In genomic region chr1:39500862-39501389, GRCh38 we compare ENCODE assay signal across 17 cellular contexts. TPM values are rescaled to one million over a fixed set of nuclear protein-coding genes. Genes with fewer than 3 reads are reported as not detected.
DNase-seq lines count a peak whose midpoint lies in the region; ATAC-seq, FAIRE-seq and TF ChIP-seq lines count a peak whose summit lies in the region.
"Had no signal": no experiment of that assay in that cellular context is flagged by ENCODE, and none has a peak within 500 bp of the region (broad histone marks: within the 10 kb centered on the region; RNA-seq: fewer than 3 reads in every experiment).

No MANE protein-coding gene starts in this region.

- H3K36me3 ChIP-seq in bronchial epithelial cell (ENCODE audit: control insufficient read depth, insufficient read depth, low read length) (no peaks in the 10 kb centered on the region), aorta (ENCODE audit: control insufficient read depth in 1 of 2, insufficient read depth in 2 of 2, low read length in 1 of 2) (no peaks in the 10 kb centered on the region)
- H3K36me3 ChIP-seq: BLaER1, SJSA1 had no signal

- H3K4me3 ChIP-seq in bronchial epithelial cell (ENCODE audit: low read depth, low read length) (no peak overlapping the region), aorta (ENCODE audit: low read length in 2 of 2) (no peak overlapping the region)
- H3K4me3 ChIP-seq: BLaER1, SJSA1 had no signal

- FAIRE-seq in bronchial epithelial cell (lab: Jason Lieb, UNC), result no peak
- FAIRE-seq: GM19239, H54 had no signal

- intact Hi-C loops in aorta (cut with DNase I), result no loop called here

- peak; percentile 44 for DNase-seq in NCI-H82 (lab: John Stamatoyannopoulos, UW)
- no peak for DNase-seq in NCI-H82 treated with DMSO at 0.1 percent for 48 hours (lab: John Stamatoyannopoulos, UW; ENCODE audit: unreplicated experiment)
- peak; percentile 57 for DNase-seq in NCI-H69 (lab: John Stamatoyannopoulos, UW)
- DNase-seq in bronchial epithelial cell (ENCODE audit: low read depth), result peak; percentile 26
- DNase-seq in aorta, result peak; percentile 11 to 15
- DNase-seq in T-helper 1 cell, result no peak
- no peak for DNase-seq in Ammon's horn (ENCODE audit: low spot score)
- DNase-seq: Karpas-422, NCI-H187 treated with DMSO at 0.1 percent for 48 hours, NCI-H2171 treated with DMSO at 0.1 percent for 48 hours had no signal

- WGBS in aorta, 2 donors, result 91 to 92% methylated on average over 4 of the region's 4 CpGs

- no peaks in the 10 kb centered on the region for H3K27me3 ChIP-seq in bronchial epithelial cell (ENCODE audit: control insufficient read depth, insufficient read depth, low read length)
- H3K27me3 ChIP-seq in aorta (ENCODE audit: control insufficient read depth in 1 of 2, insufficient read depth in 2 of 2, low read length in 1 of 2), result no peaks in the 10 kb centered on the region
- H3K27me3 ChIP-seq: BLaER1, SJSA1 had no signal

- H3K27ac ChIP-seq in aorta (ENCODE audit: low read depth in 1 of 2, low read length in 2 of 2), result no peak overlapping the region
- H3K27ac ChIP-seq: BLaER1, SJSA1 had no signal

- no peak for TF ChIP-seq CTCF in bronchial epithelial cell (IDR thresholded peaks at IDR 0.05; ENCODE audit: insufficient read depth, low read length, severe bottlenecking)

- H3K4me1 ChIP-seq in aorta (ENCODE audit: control insufficient read depth in 1 of 2, insufficient read depth in 2 of 2, low read length in 2 of 2), result no peaks in the 10 kb centered on the region
- H3K4me1 ChIP-seq: SJSA1 had no signal

- H3K9me3 ChIP-seq in aorta (ENCODE audit: control insufficient read depth, low read length), result no peaks in the 10 kb centered on the region
- H3K9me3 ChIP-seq: BLaER1, SJSA1 had no signal

- no peak for ATAC-seq in aorta (ENCODE audit: low FRiP score)
- no peak for ATAC-seq in HG03432 (IDR thresholded peaks at IDR 0.05; ENCODE audit: unreplicated experiment)

RNA-seq across cellular contexts. Expression of gene BMP8A, which starts 9.5 kb away (rescaled TPM):
- total RNA-seq in bronchial epithelial cell, result not detected in 2 replicates
- total RNA-seq in aorta, result not detected
- not detected for polyA plus RNA-seq in aorta
- total RNA-seq: IMR-90, NCI-H460, SJSA1 had no signal
- polyA plus RNA-seq: IMR-90 had no signal

Comparison
In these comparisons a context has a peak if more than half of its experiments do, and no peak if none do; other contexts are left out.
1. DNase-seq: peak in NCI-H82 (single experiment), NCI-H69 (single experiment), bronchial epithelial cell (single experiment) and aorta (2 of 2); none in NCI-H82 treated with DMSO at 0.1 percent for 48 hours (single experiment), T-helper 1 cell (0 of 5) and Ammon's horn (single experiment).